ENCODE assay signal across 10 cellular contexts in the genomic region with DNA sequence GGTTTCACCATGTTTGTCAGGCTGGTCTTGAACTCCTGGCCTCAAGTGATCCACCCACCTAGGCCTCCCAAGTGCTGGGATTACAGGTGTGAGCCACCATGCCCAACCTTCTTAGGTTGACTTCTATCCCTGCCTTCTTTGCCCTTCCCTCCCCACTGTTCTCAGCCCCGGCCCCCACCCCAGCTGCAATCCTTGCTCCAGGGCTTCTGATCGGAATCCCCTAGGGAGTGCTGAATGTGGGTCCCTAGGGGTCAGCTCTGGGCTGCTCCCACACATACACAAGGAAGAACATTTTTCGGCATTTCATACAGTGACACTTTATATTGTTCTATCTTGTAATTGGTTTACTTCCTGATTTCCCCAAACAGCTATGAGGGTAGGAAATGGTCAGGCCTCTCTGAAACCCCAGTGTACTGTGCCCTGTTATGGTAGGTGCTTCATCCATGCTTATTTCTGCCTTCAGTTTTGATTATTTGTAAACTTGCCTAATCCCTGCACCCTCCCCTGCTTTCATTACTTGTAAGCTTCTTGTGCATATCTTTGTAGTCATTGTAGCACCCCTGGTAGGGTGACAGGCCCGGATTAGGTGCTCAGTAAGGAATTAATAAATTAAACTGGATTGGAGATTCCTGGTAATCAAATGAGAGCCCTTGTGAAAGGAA. TPM values are rescaled to one million over a fixed set of nuclear protein-coding genes. Genes with fewer than 3 reads are reported as not detected.
DNase-seq lines count a peak whose midpoint lies in the region; ATAC-seq, FAIRE-seq and TF ChIP-seq lines count a peak whose summit lies in the region.
"Had no signal": no experiment of that assay in that cellular context is flagged by ENCODE, and none has a peak within 500 bp of the region (broad histone marks: within the 10 kb centered on the region; RNA-seq: fewer than 3 reads in every experiment).

No MANE protein-coding gene starts in this region.

- H4K20me1 ChIP-seq in mammary epithelial cell (ENCODE audit: insufficient read depth, low read length): no peaks in the 10 kb centered on the region

- H3K27ac Mint-ChIP-seq in nephron progenitor cell: peak overlapping the region; percentile 70

- H3K36me3 ChIP-seq in heart right ventricle (no peaks in the 10 kb centered on the region), mammary epithelial cell (ENCODE audit: insufficient read depth, low read length) (no peaks in the 10 kb centered on the region), upper lobe of left lung (no peaks in the 10 kb centered on the region)
- H3K36me3 ChIP-seq: HAP-1 had no signal

- ATAC-seq in heart right ventricle: peak in 1 of 8 donors; percentile 6
- ATAC-seq in Right ventricle myocardium inferior: no peak
- no peak for ATAC-seq in upper lobe of left lung (ENCODE audit: low FRiP score in 2 of 2)
- ATAC-seq in HG02759 (IDR thresholded peaks at IDR 0.05; ENCODE audit: unreplicated experiment): no peak

- H3K4me1 Mint-ChIP-seq in nephron progenitor cell: peaks cover 77% of the 10 kb centered on the region

- dilution Hi-C loops in mammary epithelial cell (cut with HindIII; ENCODE audit: low sequenced_read_pairs): no loop called here

- H3K27me3 ChIP-seq in heart right ventricle: no peaks in the 10 kb centered on the region
- H3K27me3 ChIP-seq in mammary epithelial cell (ENCODE audit: insufficient read depth, low read length): no peaks in the 10 kb centered on the region
- H3K27me3 ChIP-seq in upper lobe of left lung: no peaks in the 10 kb centered on the region

- peak in 1 of 4 donors; percentile 12 for TF ChIP-seq EP300 in upper lobe of left lung (IDR thresholded peaks at IDR 0.05)

- H3K9ac ChIP-seq in mammary epithelial cell (ENCODE audit: insufficient read depth, low read length): no peak overlapping the region

- H3K27ac ChIP-seq in heart right ventricle: peak overlapping the region in 7 of 10 donors; percentile 26 to 67 (median 42)
- no peak overlapping the region for H3K27ac ChIP-seq in mammary epithelial cell (ENCODE audit: insufficient read depth, low read depth, low read length)
- H3K27ac ChIP-seq in upper lobe of left lung: peak overlapping the region; percentile 53 to 77 (median 65)

- H3K9me3 ChIP-seq in heart right ventricle (no peaks in the 10 kb centered on the region), mammary epithelial cell (replicated peaks; ENCODE audit: insufficient read depth, low read length) (no peaks in the 10 kb centered on the region), upper lobe of left lung (no peaks in the 10 kb centered on the region)
- H3K9me3 ChIP-seq: HAP-1, mucosa of descending colon had no signal

- intact Hi-C loops in heart right ventricle (cut with DNase I): loop anchor here (1.0 to 10.0 kb wide), 19 partner anchors 34 to 297 kb away; partner anchors contain the start of gene ENAH (in 4 of the 10)
- intact Hi-C loops in Right ventricle myocardium inferior (cut with DNase I): loop anchor here (1.0 to 10.0 kb wide), 6 partner anchors 79 to 1093 kb away; partner anchors contain the start of gene ENAH
- intact Hi-C loops in mammary epithelial cell (cut with micrococcal nuclease): loop anchor here (1.0 kb wide), 8 partner anchors 35 to 296 kb away; no protein-coding TSS in a partner anchor

- DNase-seq in heart right ventricle (no peak), Right ventricle myocardium inferior (ENCODE audit: missing footprints) (no peak), mammary epithelial cell (no peak), nephron progenitor cell (no peak), upper lobe of left lung (no peak), HTR-8/SVneo (ENCODE audit: insufficient read length, low spot score) (no peak), germinal center (ENCODE audit: low spot score) (no peak)

- no peaks in the 10 kb centered on the region for H3K79me2 ChIP-seq in mammary epithelial cell (ENCODE audit: insufficient read depth, low read length)

- no peak for FAIRE-seq in HTR-8/SVneo (lab: Jason Lieb, UNC)

- no peak for TF ChIP-seq CTCF in heart right ventricle (IDR thresholded peaks at IDR 0.05)
- no peak for TF ChIP-seq CTCF in mammary epithelial cell (conservative IDR thresholded peaks at IDR 0.05 in 1 of 2, IDR thresholded peaks at IDR 0.05 in 1 of 2; ENCODE audit: extremely low read depth in 1 of 2, insufficient read depth in 1 of 2, low read depth in 1 of 2, low read length in 2 of 2)
- TF ChIP-seq CTCF in nephron progenitor cell (IDR thresholded peaks at IDR 0.05): no peak
- TF ChIP-seq CTCF in upper lobe of left lung (IDR thresholded peaks at IDR 0.05): no peak

- CTCF ChIA-PET in mammary epithelial cell (lab: Charles Lee; ENCODE audit: low non-redundant PET): interaction anchor here (0.7 to 0.9 kb wide), 2 partner anchors 147 to 288 kb away, joined by 4 to 9 read pairs; no protein-coding TSS in a partner anchor

- H3K36me3 Mint-ChIP-seq in nephron progenitor cell (ENCODE audit: low read depth): no peaks in the 10 kb centered on the region

- in situ Hi-C loops in mammary epithelial cell (cut with MboI; ENCODE audit: low sequenced_read_pairs in 2 of 2): loop anchor here (10.0 to 25.0 kb wide), 3 partner anchors 109 to 217 kb away; partner anchors contain the start of gene ENAH (in 1 of the 2)

- H2AFZ ChIP-seq in mammary epithelial cell (ENCODE audit: low read depth, low read length): peak overlapping the region; percentile 75

- no peak overlapping the region for H3K4me2 ChIP-seq in mammary epithelial cell (ENCODE audit: insufficient read depth, low read depth, low read length)

- no peaks in the 10 kb centered on the region for H3K9me3 Mint-ChIP-seq in nephron progenitor cell

- no peak overlapping the region for H3K4me3 Mint-ChIP-seq in nephron progenitor cell

- H3K27me3 Mint-ChIP-seq in nephron progenitor cell (ENCODE audit: low read depth, poor library complexity): no peaks in the 10 kb centered on the region

- H3K4me3 ChIP-seq in heart right ventricle: no peak overlapping the region
- H3K4me3 ChIP-seq in mammary epithelial cell (replicated peaks in 1 of 3; ENCODE audit: insufficient read depth in 1 of 3, low read depth in 2 of 3, low read length in 3 of 3): no peak overlapping the region
- no peak overlapping the region for H3K4me3 ChIP-seq in upper lobe of left lung
- H3K4me3 ChIP-seq: HAP-1, mucosa of descending colon had no signal

- 53 to 66% methylated on average over 4 of the region's 4 CpGs for WGBS in heart right ventricle, 2 donors
- WGBS in mammary epithelial cell (ENCODE audit: low coverage, missing lambda C conversion rate): 95% methylated on average over 3 of the region's 4 CpGs
- 30 to 48% methylated on average over 2 to 4 of the region's 4 CpGs for WGBS in upper lobe of left lung, 2 donors

- BruUV-seq in mammary epithelial cell (replicated peaks; lab: Mats Ljungman, UMichigan): no TSS peak

- H3K4me1 ChIP-seq in heart right ventricle: peaks cover 21 to 74% (median 50%) of the 10 kb centered on the region in 9 donors
- peaks cover 41% of the 10 kb centered on the region for H3K4me1 ChIP-seq in mammary epithelial cell (ENCODE audit: insufficient read depth, low read length)
- H3K4me1 ChIP-seq in upper lobe of left lung: peaks cover 24 to 47% (median 31%) of the 10 kb centered on the region in 4 donors

- no peak for TF ChIP-seq POLR2A in upper lobe of left lung (IDR thresholded peaks at IDR 0.05)

RNA-seq across cellular contexts. Expression of gene SRP9, which starts 5.8 kb away (rescaled TPM):
- 100 to 1,000 TPM; 165 to 199 (median 175) TPM for total RNA-seq in heart right ventricle
- polyA plus RNA-seq in heart right ventricle: 100 to 1,000 TPM; 121 to 153 TPM
- 192 TPM for total RNA-seq in Right ventricle myocardium inferior
- total RNA-seq in mammary epithelial cell: 100 to 1,000 TPM; 164 to 214 TPM
- polyA plus RNA-seq in mammary epithelial cell: 228 TPM
- polyA minus RNA-seq in mammary epithelial cell: 74.5 TPM
- 100 to 1,000 TPM in 4 of 6 donors, 10 to 100 TPM in 2; 34.5 to 157 (median 125) TPM for total RNA-seq in upper lobe of left lung

RNA-seq across cellular contexts. Expression of gene EPHX1, which starts 38.1 kb away (rescaled TPM):
- 10 to 100 TPM; 34.9 to 80.8 (median 48.4) TPM for total RNA-seq in heart right ventricle
- polyA plus RNA-seq in heart right ventricle: 10 to 100 TPM; 31.5 to 38.2 TPM
- 76.0 TPM for total RNA-seq in Right ventricle myocardium inferior
- total RNA-seq in mammary epithelial cell: 10 to 100 TPM; 22.8 to 32.8 TPM
- 17.6 TPM for polyA plus RNA-seq in mammary epithelial cell
- 15.2 TPM for polyA minus RNA-seq in mammary epithelial cell
- 100 to 1,000 TPM in 5 of 6 donors, 10 to 100 TPM in 1; 82.8 to 205 (median 141) TPM for total RNA-seq in upper lobe of left lung
